In the genomic region with DNA sequence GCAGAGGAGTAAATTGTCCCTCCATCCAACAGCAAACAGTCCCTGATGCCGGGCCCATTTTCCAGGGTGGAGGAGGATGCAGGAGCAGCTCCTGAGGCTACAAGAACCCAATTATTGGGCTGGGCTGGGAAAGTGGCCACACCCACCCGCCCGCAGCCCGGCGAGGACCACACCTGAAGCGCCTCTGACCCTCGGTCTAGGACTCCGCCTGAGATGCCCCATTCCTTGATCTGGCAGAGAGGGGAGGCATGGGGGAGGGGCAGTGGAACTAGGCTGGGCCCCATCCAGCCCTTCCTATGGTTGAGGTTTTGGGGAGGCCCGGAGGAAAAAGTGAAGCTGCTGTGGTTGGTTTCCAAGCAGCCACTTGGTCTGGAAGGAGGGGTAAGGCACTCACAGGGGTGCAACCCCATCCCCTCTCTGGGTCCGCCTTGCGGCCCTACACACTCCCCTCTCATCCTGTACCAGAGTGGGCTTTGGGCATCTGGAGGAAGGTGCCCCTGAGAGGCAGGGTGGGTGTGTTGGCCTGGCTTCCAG, we compare ENCODE assay signal across 13 cellular contexts. TPM values are rescaled to one million over a fixed set of nuclear protein-coding genes. Genes with fewer than 3 reads are reported as not detected.
DNase-seq lines count a peak whose midpoint lies in the region; ATAC-seq and TF ChIP-seq lines count a peak whose summit lies in the region.
"Had no signal": no experiment of that assay in that cellular context is flagged by ENCODE, and none has a peak within 500 bp of the region (broad histone marks: within the 10 kb centered on the region; RNA-seq: fewer than 3 reads in every experiment).

No MANE protein-coding gene starts in this region.

- H3K27ac ChIP-seq in osteoblast (ENCODE audit: low read depth, low read length) (no peak overlapping the region), trophoblast cell (ENCODE audit: low read depth, low read length) (no peak overlapping the region)
- H3K27ac ChIP-seq: neutrophil had no signal

- no peaks in the 10 kb centered on the region for H3K27me3 Mint-ChIP-seq in activated CD8-positive, alpha-beta T cell treated with anti-CD3 and anti-CD28 coated beads for 36 hours
- H3K27me3 Mint-ChIP-seq: central memory CD8-positive, alpha-beta T cell had no signal

- H4K8ac ChIP-seq in trophoblast cell (ENCODE audit: low read depth, low read length): no peak overlapping the region

- CTCF ChIA-PET in activated CD8-positive, alpha-beta T cell treated with anti-CD3 and anti-CD28 coated beads for 36 hours (lab: Charles Lee): interaction anchor here (68.1 kb wide), 1 partner anchor 48 kb away, joined by 1770 read pairs; a partner anchor contains a TSS

- peaks cover 18% of the 10 kb centered on the region for H4K20me1 ChIP-seq in osteoblast (ENCODE audit: insufficient read depth, low read length)

- no peak overlapping the region for H3K4me3 ChIP-seq in osteoblast (ENCODE audit: insufficient read depth, low read length)
- no peak overlapping the region for H3K4me3 ChIP-seq in trophoblast cell (ENCODE audit: low read depth, low read length)

- H3K4me2 ChIP-seq in osteoblast (ENCODE audit: insufficient read depth, low read length): no peak overlapping the region
- H3K4me2 ChIP-seq in trophoblast cell (ENCODE audit: low read length): no peak overlapping the region

- H3K18ac ChIP-seq in trophoblast cell (ENCODE audit: low read length): no peak overlapping the region

- H2BK120ac ChIP-seq in trophoblast cell (ENCODE audit: insufficient read depth, low read length, poor library complexity): no peak overlapping the region

- no peak overlapping the region for H3K4ac ChIP-seq in trophoblast cell (ENCODE audit: low read depth, low read length)

- H3K4me1 Mint-ChIP-seq in activated CD8-positive, alpha-beta T cell treated with anti-CD3 and anti-CD28 coated beads for 36 hours (ENCODE audit: low read depth): peaks cover 64% of the 10 kb centered on the region

- intact Hi-C loops in activated CD8-positive, alpha-beta T cell treated with anti-CD3 and anti-CD28 coated beads for 36 hours (cut with micrococcal nuclease): loop anchor here (2.0 kb wide), 1 partner anchor 14 kb away; a partner anchor contains a TSS

- H3K79me1 ChIP-seq in trophoblast cell (ENCODE audit: low read length): peaks cover 9% of the 10 kb centered on the region

- no peak overlapping the region for H4K12ac ChIP-seq in trophoblast cell (ENCODE audit: low read depth, low read length)

- H3K9me3 ChIP-seq in osteoblast (ENCODE audit: low read depth, low read length) (no peaks in the 10 kb centered on the region), trophoblast cell (ENCODE audit: insufficient read depth, low read depth, low read length) (no peaks in the 10 kb centered on the region)
- H3K9me3 ChIP-seq: neutrophil had no signal

- no peak for TF ChIP-seq CTCF in activated CD8-positive, alpha-beta T cell treated with anti-CD3 and anti-CD28 coated beads for 36 hours (IDR thresholded peaks at IDR 0.05)
- TF ChIP-seq CTCF in osteoblast (IDR thresholded peaks at IDR 0.05; ENCODE audit: extremely low read depth, low read depth, low read length): no peak

- H3K36me3 ChIP-seq in osteoblast (ENCODE audit: insufficient read depth, low read length) (peaks cover 7% of the 10 kb centered on the region), trophoblast cell (ENCODE audit: control insufficient read depth in 1 of 2, insufficient read depth in 2 of 2, low read length in 2 of 2) (no peaks in the 10 kb centered on the region)
- H3K36me3 ChIP-seq: neutrophil had no signal

- no CpG with 5 or more reads among the region's 11 CpGs for WGBS in trophoblast cell (ENCODE audit: extremely low coverage, insufficient coverage, insufficient read length)

- no peak overlapping the region for H3K4me3 Mint-ChIP-seq in activated CD8-positive, alpha-beta T cell treated with anti-CD3 and anti-CD28 coated beads for 36 hours

- peak overlapping the region; percentile 55 for H3K27ac Mint-ChIP-seq in activated CD8-positive, alpha-beta T cell treated with anti-CD3 and anti-CD28 coated beads for 36 hours

- H3K4me1 ChIP-seq in osteoblast (ENCODE audit: insufficient read depth, low read length) (peaks cover 17% of the 10 kb centered on the region), trophoblast cell (ENCODE audit: control insufficient read depth in 1 of 2, insufficient read depth in 2 of 2, low read length in 2 of 2) (peaks cover 8 to 13% of the 10 kb centered on the region in 2 experiments)

- no peak overlapping the region for H3K9ac ChIP-seq in trophoblast cell (ENCODE audit: low read length)

- no peaks in the 10 kb centered on the region for H3K9me3 Mint-ChIP-seq in activated CD8-positive, alpha-beta T cell treated with anti-CD3 and anti-CD28 coated beads for 36 hours
- H3K9me3 Mint-ChIP-seq: central memory CD8-positive, alpha-beta T cell had no signal

- H3K14ac ChIP-seq in trophoblast cell (ENCODE audit: low read length): no peak overlapping the region

- peaks cover 23% of the 10 kb centered on the region for H3K79me2 ChIP-seq in osteoblast (ENCODE audit: insufficient read depth, low read length)
- no peaks in the 10 kb centered on the region for H3K79me2 ChIP-seq in trophoblast cell (ENCODE audit: control insufficient read depth, insufficient read depth, low read length, poor library complexity)

- H3K27me3 ChIP-seq in osteoblast (ENCODE audit: insufficient read depth, low read length) (no peaks in the 10 kb centered on the region), trophoblast cell (ENCODE audit: insufficient read depth, low read length) (no peaks in the 10 kb centered on the region)

- no peak overlapping the region for H3K23ac ChIP-seq in trophoblast cell (ENCODE audit: low read length)

- H2AFZ ChIP-seq in osteoblast (ENCODE audit: low read length): no peak overlapping the region
- H2AFZ ChIP-seq in trophoblast cell (ENCODE audit: insufficient read depth, low read length, poor library complexity): no peak overlapping the region

- no peak overlapping the region for H2AK5ac ChIP-seq in trophoblast cell (ENCODE audit: low read length)

- H2BK12ac ChIP-seq in trophoblast cell (ENCODE audit: low read length): no peak overlapping the region

- POLR2A ChIA-PET in activated CD8-positive, alpha-beta T cell treated with anti-CD3 and anti-CD28 coated beads for 36 hours (lab: Charles Lee): interaction anchor here (1.2 to 8.2 kb wide), 6 partner anchors 11 to 36 kb away, joined by 5 to 49 read pairs (median 10); a partner anchor contains a TSS

- peaks cover 5% of the 10 kb centered on the region for H3K36me3 Mint-ChIP-seq in activated CD8-positive, alpha-beta T cell treated with anti-CD3 and anti-CD28 coated beads for 36 hours (ENCODE audit: low read depth)

- H4K91ac ChIP-seq in trophoblast cell (ENCODE audit: low read depth, low read length): no peak overlapping the region

- ATAC-seq in activated CD8-positive, alpha-beta T cell treated with anti-CD3 and anti-CD28 coated beads for 36 hours: no peak
- no peak for ATAC-seq in GM21447 (IDR thresholded peaks at IDR 0.05; ENCODE audit: unreplicated experiment)

- DNase-seq in stimulated activated CD4-positive, alpha-beta T cell treated with anti-CD3 and anti-CD28 coated beads, Interleukin-15, amount 100 ng/mL, for 24 hours: peak; percentile 55
- DNase-seq in stimulated activated CD4-positive, alpha-beta T cell treated with anti-CD3 and anti-CD28 coated beads, Interleukin-4, amount 100 ng/mL, for 4 hours: no peak
- peak; percentile 29 for DNase-seq in activated CD8-positive, alpha-beta T cell treated with anti-CD3 and anti-CD28 coated beads for 36 hours
- DNase-seq in osteoblast (ENCODE audit: insufficient read length, low spot score, missing footprints) (peak; percentile 38), GM19238 (ENCODE audit: insufficient read length, low spot score) (no peak), trophoblast cell (no peak), HK-2 (ENCODE audit: unreplicated experiment) (no peak)
- DNase-seq: activated CD4-positive, CD25-positive, alpha-beta regulatory T cell treated with anti-CD3 and anti-CD28 coated beads, Interleukin-2, amount 50 U/mL, for 72 hours; hippocampal formation; NCI-H2107 had no signal

- no peak overlapping the region for H2BK5ac ChIP-seq in trophoblast cell (ENCODE audit: low read depth, low read length, poor library complexity)

RNA-seq across cellular contexts. Expression of a gene that starts 2.4 kb away (rescaled TPM):
- total RNA-seq in activated CD8-positive, alpha-beta T cell treated with anti-CD3 and anti-CD28 coated beads for 36 hours: 100 to 1,000 TPM; 247 to 261 TPM
- total RNA-seq in osteoblast: 3,004 and 3,217 TPM in 2 replicates
- 6.6 and 7.0 TPM in 2 replicates for polyA plus RNA-seq in trophoblast cell (2013)

RNA-seq across cellular contexts. Expression of a gene that starts 13.2 kb away (rescaled TPM):
- total RNA-seq in activated CD8-positive, alpha-beta T cell treated with anti-CD3 and anti-CD28 coated beads for 36 hours: 10 to 100 TPM; 36.8 to 38.8 TPM
- total RNA-seq in osteoblast: 8.8 and 9.0 TPM in 2 replicates
- 17.0 and 18.8 TPM in 2 replicates for polyA plus RNA-seq in trophoblast cell (2013)

RNA-seq across cellular contexts. Expression of a gene that starts 14.5 kb away (rescaled TPM):
- 10 to 100 TPM; 51.3 to 51.5 TPM for total RNA-seq in activated CD8-positive, alpha-beta T cell treated with anti-CD3 and anti-CD28 coated beads for 36 hours
- 5.0 and 5.8 TPM in 2 replicates for total RNA-seq in osteoblast
- polyA plus RNA-seq in trophoblast cell (2013): 5.5 and 5.8 TPM in 2 replicates

RNA-seq across cellular contexts. Expression of a gene that starts 23.9 kb away (rescaled TPM):
- total RNA-seq in activated CD8-positive, alpha-beta T cell treated with anti-CD3 and anti-CD28 coated beads for 36 hours: 10 to 100 TPM; 17.8 to 20.7 TPM
- total RNA-seq in osteoblast: 144 and 162 TPM in 2 replicates
- polyA plus RNA-seq in trophoblast cell (2013): 47.7 and 49.4 TPM in 2 replicates

RNA-seq across cellular contexts. Expression of a gene that starts 33.5 kb away (rescaled TPM):
- 100 to 1,000 TPM; 122 to 128 TPM for total RNA-seq in activated CD8-positive, alpha-beta T cell treated with anti-CD3 and anti-CD28 coated beads for 36 hours
- 4.1 and 4.7 TPM in 2 replicates for total RNA-seq in osteoblast
- polyA plus RNA-seq in trophoblast cell (2013): 34.1 and 35.7 TPM in 2 replicates

Comparison
In these comparisons a context has a peak if more than half of its experiments do, and no peak if none do; other contexts are left out.
1. DNase-seq: peak in stimulated activated CD4-positive, alpha-beta T cell treated with anti-CD3 and anti-CD28 coated beads, Interleukin-15, amount 100 ng/mL, for 24 hours (single experiment), activated CD8-positive, alpha-beta T cell treated with anti-CD3 and anti-CD28 coated beads for 36 hours (single experiment) and osteoblast (single experiment); none in stimulated activated CD4-positive, alpha-beta T cell treated with anti-CD3 and anti-CD28 coated beads, Interleukin-4, amount 100 ng/mL, for 4 hours (0 of 2), GM19238 (single experiment), trophoblast cell (0 of 2) and HK-2 (single experiment).
2. RNA of a gene that starts 2.4 kb away (total RNA-seq): 3,004 to 3,217 TPM in osteoblast; 247 to 261 TPM in activated CD8-positive, alpha-beta T cell treated with anti-CD3 and anti-CD28 coated beads for 36 hours; every median in the first group is over 10 times any median in the second.